ENCODE assay signal across 8 cellular contexts in genomic region chr11:120511116-120511803, GRCh38.
DNase-seq lines count a peak whose midpoint lies in the region; ATAC-seq lines count a peak whose summit lies in the region.

GRIK4 (plus strand) TSS chr11:120511748; CDS start chr11:120660319, 148,571 bp downstream.

- peak; percentile 64 for ATAC-seq in GM18858 (IDR thresholded peaks at IDR 0.05; ENCODE audit: unreplicated experiment)
- peak; percentile 85 for ATAC-seq in HG03097 (IDR thresholded peaks at IDR 0.05; ENCODE audit: low FRiP score, unreplicated experiment)
- peak; percentile 74 for ATAC-seq in central memory CD8-positive, alpha-beta T cell (replicated peaks; ENCODE audit: extremely low read depth, poor library complexity, severe bottlenecking)

- peak within 1 kb of the TSS; percentile 36 for H3K4me3 Mint-ChIP-seq in central memory CD8-positive, alpha-beta T cell

- H3K27ac Mint-ChIP-seq in central memory CD8-positive, alpha-beta T cell (ENCODE audit: low read depth) = no peak within 1 kb of the TSS

- DNase-seq in ACHN (peak; percentile 73), NCI-H226 (peak; percentile 61), kidney tubule cell (ENCODE audit: low spot score) (peak; percentile 71)
- DNase-seq in activated CD4-positive, CD25-positive, alpha-beta regulatory T cell treated with anti-CD3 and anti-CD28 coated beads, Interleukin-2, amount 50 U/mL, for 72 hours = peak; percentile 81
- peak; percentile 53 to 65 for DNase-seq in central memory CD8-positive, alpha-beta T cell (ENCODE audit: low spot score in 2 of 2)
- peak; percentile 75 for DNase-seq in stimulated activated CD4-positive, alpha-beta T cell treated with anti-CD3 and anti-CD28 coated beads, Interleukin-1b, Interleukin-23, amount 100 ng/mL, for 48 hours

- peaks cover 1% of the 10 kb centered on the region for H3K36me3 Mint-ChIP-seq in central memory CD8-positive, alpha-beta T cell (ENCODE audit: insufficient read depth)

- peaks cover 8% of the 10 kb centered on the region for H3K4me1 Mint-ChIP-seq in central memory CD8-positive, alpha-beta T cell

- H3K27me3 Mint-ChIP-seq in central memory CD8-positive, alpha-beta T cell = peaks cover 84% of the 10 kb centered on the region

- H3K9me3 Mint-ChIP-seq in central memory CD8-positive, alpha-beta T cell = no peaks in the 10 kb centered on the region

- in situ Hi-C loops in ACHN (cut with HindIII; ENCODE audit: low pct_ligation_motif_present, low pct_unique_long_range_greater_than_20kb, low sequenced_read_pairs) = no loop called here

Comparison
In these comparisons a context has a peak if more than half of its experiments do, and no peak if none do; other contexts are left out.
1. Peak in every context shown above with its lines: DNase-seq and ATAC-seq.